In genomic region chr10:26909753-26910152, GRCh38 we compare ENCODE assay signal across 14 cellular contexts. TPM values are rescaled to one million over a fixed set of nuclear protein-coding genes. Genes with fewer than 3 reads are reported as not detected.
A peak's percentile ranks its signal among the peaks of the same experiment; 100 is the strongest.
DNase-seq lines count a peak whose midpoint lies in the region; ATAC-seq and TF ChIP-seq lines count a peak whose summit lies in the region.
"Had no signal": no experiment of that assay in that cellular context is flagged by ENCODE, and none has a peak within 500 bp of the region (broad histone marks: within the 10 kb centered on the region; RNA-seq: fewer than 3 reads in every experiment).

No MANE protein-coding gene starts in this region.

- in situ Hi-C loops in IMR-90 (cut with MboI; ENCODE audit: low sequenced_read_pairs): no loop called here

- DNase-seq in EH (ENCODE audit: low read depth): peak; percentile 62
- DNase-seq in IMR-90: no peak
- DNase-seq in fibroblast of mammary gland (ENCODE audit: low read depth): peak; percentile 7
- DNase-seq in sciatic nerve (ENCODE audit: low spot score): no peak
- DNase-seq in GM03348 (ENCODE audit: low spot score): no peak
- DNase-seq in T-helper 2 cell treated with Interferon-gamma antibody and Interleukin-4, amounts not matched to agents 5 μg/mL and 100 μg/mL, for 36 hours (ENCODE audit: low spot score): no peak
- DNase-seq: CD8-positive, alpha-beta T cell; COR-L47; DMS153; DMS79 treated with DMSO at 0.1 percent for 48 hours; GDM1 had no signal

- CTCF ChIA-PET in IMR-90 (lab: Yijun Ruan, JAX): no interaction called here

- no peaks in the 10 kb centered on the region for H3K27me3 Mint-ChIP-seq in T-helper 2 cell treated with Interferon-gamma antibody and Interleukin-4, amounts not matched to agents 5 μg/mL and 100 μg/mL, for 36 hours (ENCODE audit: low read depth)

- H3K27ac ChIP-seq in IMR-90 (ENCODE audit: insufficient read depth, low read length): no peak overlapping the region

- H2BK5ac ChIP-seq in IMR-90 (ENCODE audit: low read depth, low read length, poor library complexity, severe bottlenecking): no peak overlapping the region

- no peaks in the 10 kb centered on the region for H3K36me3 ChIP-seq in IMR-90 (ENCODE audit: control insufficient read depth, insufficient read depth, low read length)

- no peak overlapping the region for H3K4me2 ChIP-seq in IMR-90 (ENCODE audit: low read depth, low read length)

- H3K4me3 ChIP-seq in IMR-90 (ENCODE audit: insufficient read depth, low read depth, low read length) (no peak overlapping the region), fibroblast of mammary gland (ENCODE audit: control insufficient read depth, low read depth, low read length) (no peak overlapping the region)

- H2BK15ac ChIP-seq in IMR-90 (ENCODE audit: low read depth, low read length): no peak overlapping the region

- no peak overlapping the region for H4K5ac ChIP-seq in IMR-90 (ENCODE audit: low read depth, low read length)

- H3K9ac ChIP-seq in IMR-90 (ENCODE audit: low read depth, low read length): no peak overlapping the region

- H2AFZ ChIP-seq in IMR-90 (replicated peaks; ENCODE audit: low read length, poor library complexity): no peak overlapping the region

- BruUV-seq in IMR-90 (replicated peaks; lab: Mats Ljungman, UMichigan): no TSS peak

- TF ChIP-seq CTCF in IMR-90 (conservative IDR thresholded peaks at IDR 0.05; ENCODE audit: low read depth, low read length) (no peak), fibroblast of mammary gland (conservative IDR thresholded peaks at IDR 0.05; ENCODE audit: control insufficient read depth, insufficient read depth, low read depth, low read length) (no peak)

- H3K14ac ChIP-seq in IMR-90 (replicated peaks; ENCODE audit: low read depth, low read length): no peak overlapping the region

- no peak overlapping the region for H2AK9ac ChIP-seq in IMR-90 (replicated peaks; ENCODE audit: low read depth, low read length, poor library complexity)

- no peaks in the 10 kb centered on the region; the same call in 1 of the 2 replicates for H3K4me1 ChIP-seq in IMR-90 (ENCODE audit: control insufficient read depth, insufficient read depth, low read length)

- ATAC-seq in IMR-90 (ENCODE audit: low read depth): no peak
- ATAC-seq in sciatic nerve: peak; percentile 55
- ATAC-seq in HG03280 (IDR thresholded peaks at IDR 0.05; ENCODE audit: unreplicated experiment): no peak
- ATAC-seq: CD8-positive, alpha-beta T cell; HCT116 had no signal

- H3K9me3 ChIP-seq in IMR-90 (ENCODE audit: control insufficient read depth, insufficient read depth, low read length): no peaks in the 10 kb centered on the region; the same call in 1 of the 2 replicates

- WGBS in IMR-90 (ENCODE audit: extremely low coverage in 2 of 2, insufficient read length in 1 of 2), 2 experiments: no CpG with 5 or more reads among the region's 2 CpGs

- H3K27me3 ChIP-seq in IMR-90 (ENCODE audit: control insufficient read depth, insufficient read depth, low read length): no peaks in the 10 kb centered on the region

- no peak overlapping the region for H3K23ac ChIP-seq in IMR-90 (ENCODE audit: low read depth, low read length)

- POLR2A ChIA-PET in IMR-90 (lab: Charles Lee; ENCODE audit: unreplicated experiment): no interaction called here

- no peak overlapping the region for H2BK20ac ChIP-seq in IMR-90 (ENCODE audit: low read depth, low read length)

- H3K4me1 Mint-ChIP-seq in T-helper 2 cell treated with Interferon-gamma antibody and Interleukin-4, amounts not matched to agents 5 μg/mL and 100 μg/mL, for 36 hours (ENCODE audit: low read depth): no peaks in the 10 kb centered on the region

- H3K4ac ChIP-seq in IMR-90 (ENCODE audit: low read depth, low read length): no peak overlapping the region

- no peak overlapping the region for H2AK5ac ChIP-seq in IMR-90 (ENCODE audit: low read depth, low read length)

- H3K56ac ChIP-seq in IMR-90 (ENCODE audit: extremely low read depth, insufficient read depth, low read length): no peak overlapping the region

- H3K9me1 ChIP-seq in IMR-90 (ENCODE audit: insufficient read depth, low read length): no peaks in the 10 kb centered on the region

- H4K91ac ChIP-seq in IMR-90 (ENCODE audit: insufficient read depth, low read depth, low read length): no peak overlapping the region

- H4K20me1 ChIP-seq in IMR-90 (ENCODE audit: insufficient read depth, low read length): no peaks in the 10 kb centered on the region

- H4K8ac ChIP-seq in IMR-90 (ENCODE audit: low read depth in 2 of 2, low read length in 2 of 2): no peak overlapping the region

- H3K79me1 ChIP-seq in IMR-90 (ENCODE audit: low read depth in 1 of 2, low read length in 2 of 2): no peaks in the 10 kb centered on the region

- no peak overlapping the region for H2BK120ac ChIP-seq in IMR-90 (ENCODE audit: low read depth, low read length)

- dilution Hi-C loops in IMR-90 (cut with HindIII; ENCODE audit: low sequenced_read_pairs, unreplicated experiment): no loop called here

- no peak for TF ChIP-seq RAD21 in IMR-90 (IDR thresholded peaks at IDR 0.05; ENCODE audit: low read length)

- TF ChIP-seq POLR2A in IMR-90 (IDR thresholded peaks at IDR 0.05; ENCODE audit: low read depth, low read length): no peak

- intact Hi-C loops in IMR-90 (cut with micrococcal nuclease): no loop called here
- intact Hi-C loops in sciatic nerve (cut with DNase I): no loop called here

- H3K27ac Mint-ChIP-seq in T-helper 2 cell treated with Interferon-gamma antibody and Interleukin-4, amounts not matched to agents 5 μg/mL and 100 μg/mL, for 36 hours: no peak overlapping the region
- H3K27ac Mint-ChIP-seq: CD14-positive monocyte; CD8-positive, alpha-beta T cell had no signal

- no peaks in the 10 kb centered on the region for H3K9me3 Mint-ChIP-seq in T-helper 2 cell treated with Interferon-gamma antibody and Interleukin-4, amounts not matched to agents 5 μg/mL and 100 μg/mL, for 36 hours
- H3K9me3 Mint-ChIP-seq: CD8-positive, alpha-beta T cell had no signal

- H3K4me3 Mint-ChIP-seq in T-helper 2 cell treated with Interferon-gamma antibody and Interleukin-4, amounts not matched to agents 5 μg/mL and 100 μg/mL, for 36 hours: no peak overlapping the region
- H3K4me3 Mint-ChIP-seq: CD14-positive monocyte; CD8-positive, alpha-beta T cell had no signal

- H3K18ac ChIP-seq in IMR-90 (ENCODE audit: low read depth, low read length): no peak overlapping the region

- H3K36me3 Mint-ChIP-seq in T-helper 2 cell treated with Interferon-gamma antibody and Interleukin-4, amounts not matched to agents 5 μg/mL and 100 μg/mL, for 36 hours (ENCODE audit: low read depth): no peaks in the 10 kb centered on the region
- H3K36me3 Mint-ChIP-seq: CD14-positive monocyte; CD8-positive, alpha-beta T cell had no signal

TF ChIP-seq in IMR-90, 13 proteins besides CTCF, POLR2A, EP300 and RAD21:
- TF ChIP-seq MXI1 (IDR thresholded peaks at IDR 0.05; ENCODE audit: borderline replicate concordance, low read depth, low read length) (no peak), CEBPB (IDR thresholded peaks at IDR 0.05; ENCODE audit: low read depth, low read length) (peak; percentile 66)

RNA-seq across cellular contexts. Expression of gene ABI1, which starts 49.0 kb away (rescaled TPM):
- total RNA-seq in IMR-90 (2012; rRNA removed): 60.8 and 71.3 TPM in 2 replicates
- 47.8 and 49.6 TPM in 2 replicates for polyA plus RNA-seq in IMR-90 (2012; rRNA removed)
- polyA plus RNA-seq in IMR-90 (2012; cell fraction: cytosol; rRNA removed): 18.0 and 18.8 TPM in 2 replicates
- 9.3 and 44.0 TPM in 2 replicates for polyA plus RNA-seq in IMR-90 (2012; cell fraction: nucleus; rRNA removed; ENCODE audit: low replicate concordance)
- 50.4 TPM for total RNA-seq in sciatic nerve

Comparison
In these comparisons a context has a peak if more than half of its experiments do, and no peak if none do; other contexts are left out.
1. DNase-seq: peak in EH (single experiment) and fibroblast of mammary gland (single experiment); none in IMR-90 (single experiment), sciatic nerve (single experiment), GM03348 (single experiment) and T-helper 2 cell treated with Interferon-gamma antibody and Interleukin-4, amounts not matched to agents 5 μg/mL and 100 μg/mL, for 36 hours (single experiment).